ENCODE assay signal across 10 cellular contexts in the genomic region with DNA sequence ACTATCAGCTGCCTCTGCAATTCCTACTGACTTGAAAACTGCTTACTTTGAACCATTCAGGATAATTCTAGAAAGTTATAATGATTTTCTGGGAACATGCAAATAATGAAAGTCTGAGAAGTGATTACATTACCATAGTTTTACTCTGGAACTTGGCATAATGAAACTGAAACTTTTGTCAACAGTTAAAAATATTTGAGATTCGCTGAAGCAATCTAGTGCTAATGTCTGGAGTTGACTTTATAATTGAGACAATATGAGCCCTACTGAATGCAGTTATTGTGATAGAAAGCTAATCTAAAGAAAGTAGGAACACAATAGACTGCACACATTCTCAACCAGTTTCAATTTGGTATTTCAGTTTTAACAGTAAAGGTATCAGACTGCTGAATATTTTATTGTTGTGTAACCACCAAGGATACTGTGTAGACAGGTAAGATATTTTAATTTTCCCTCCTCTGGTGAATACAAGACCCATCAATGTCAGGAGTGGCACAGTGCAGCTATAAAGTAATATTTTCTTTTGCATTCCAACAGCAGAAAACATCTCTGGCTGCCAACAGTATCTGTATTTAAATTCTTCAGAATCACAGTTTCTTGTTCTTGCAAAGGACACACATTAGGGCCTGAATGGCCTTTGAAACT.
DNase-seq lines count a peak whose midpoint lies in the region; ATAC-seq and TF ChIP-seq lines count a peak whose summit lies in the region.
"Had no signal": no experiment of that assay in that cellular context is flagged by ENCODE, and none has a peak within 500 bp of the region (broad histone marks: within the 10 kb centered on the region; RNA-seq: fewer than 3 reads in every experiment).

No MANE protein-coding gene starts in this region.

- H3K9ac ChIP-seq in mammary epithelial cell (ENCODE audit: insufficient read depth, low read length) (peak overlapping the region; percentile 12), smooth muscle cell (ENCODE audit: low read depth) (peak overlapping the region; percentile 42)

- ATAC-seq in GM21360 (IDR thresholded peaks at IDR 0.05; ENCODE audit: unreplicated experiment), result peak; percentile 42
- ATAC-seq in HG03139 (IDR thresholded peaks at IDR 0.05; ENCODE audit: unreplicated experiment), result peak; percentile 40
- ATAC-seq in HG03442 (IDR thresholded peaks at IDR 0.05; ENCODE audit: unreplicated experiment), result no peak

- WGBS in mammary epithelial cell (ENCODE audit: low coverage, missing lambda C conversion rate), result 13% methylated on average over 1 of the region's 1 CpG
- 65% methylated on average over 1 of the region's 1 CpG for WGBS in smooth muscle cell (ENCODE audit: low lambda C conversion rate)

- dilution Hi-C loops in mammary epithelial cell (cut with HindIII; ENCODE audit: low sequenced_read_pairs), result no loop called here

- H3K4me1 ChIP-seq in mammary epithelial cell (ENCODE audit: insufficient read depth, low read length) (peaks cover 33% of the 10 kb centered on the region), smooth muscle cell (ENCODE audit: low read depth) (peaks cover 27% of the 10 kb centered on the region)

- no peaks in the 10 kb centered on the region for H3K9me3 ChIP-seq in mammary epithelial cell (replicated peaks; ENCODE audit: insufficient read depth, low read length)
- H3K9me3 ChIP-seq in smooth muscle cell (replicated peaks; ENCODE audit: low read depth), result no peaks in the 10 kb centered on the region

- TF ChIP-seq CTCF in mammary epithelial cell (conservative IDR thresholded peaks at IDR 0.05 in 1 of 2, IDR thresholded peaks at IDR 0.05 in 1 of 2; ENCODE audit: extremely low read depth in 1 of 2, insufficient read depth in 1 of 2, low read depth in 1 of 2, low read length in 2 of 2) (no peak), smooth muscle cell (IDR thresholded peaks at IDR 0.05; ENCODE audit: borderline replicate concordance, insufficient read depth, poor library complexity, severe bottlenecking) (no peak)

- in situ Hi-C loops in mammary epithelial cell (cut with MboI; ENCODE audit: low sequenced_read_pairs in 2 of 2), result no loop called here

- H2AFZ ChIP-seq in mammary epithelial cell (ENCODE audit: low read depth, low read length), result peak overlapping the region; percentile 85
- peak overlapping the region; percentile 81 for H2AFZ ChIP-seq in smooth muscle cell (ENCODE audit: low read depth)

- H3K4me2 ChIP-seq in mammary epithelial cell (ENCODE audit: insufficient read depth, low read depth, low read length) (peak overlapping the region; percentile 57), smooth muscle cell (peak overlapping the region; percentile 69)

- intact Hi-C loops in mammary epithelial cell (cut with micrococcal nuclease), result no loop called here

- peaks cover 21% of the 10 kb centered on the region for H3F3A ChIP-seq in smooth muscle cell (ENCODE audit: low read depth)

- H3K27me3 ChIP-seq in mammary epithelial cell (ENCODE audit: insufficient read depth, low read length), result no peaks in the 10 kb centered on the region
- no peaks in the 10 kb centered on the region for H3K27me3 ChIP-seq in smooth muscle cell (ENCODE audit: low read depth)

- CTCF ChIA-PET in mammary epithelial cell (lab: Charles Lee; ENCODE audit: low non-redundant PET), result no interaction called here

- no TSS peak for BruUV-seq in mammary epithelial cell (replicated peaks; lab: Mats Ljungman, UMichigan)

- no peaks in the 10 kb centered on the region for H4K20me1 ChIP-seq in mammary epithelial cell (ENCODE audit: insufficient read depth, low read length)
- no peaks in the 10 kb centered on the region for H4K20me1 ChIP-seq in smooth muscle cell (ENCODE audit: low read depth)

- DNase-seq in mammary epithelial cell, result no peak
- DNase-seq in smooth muscle cell (lab: John Stamatoyannopoulos, UW; ENCODE audit: unreplicated experiment), result no peak
- DNase-seq in NCI-H2029 (lab: John Stamatoyannopoulos, UW), result no peak
- DNase-seq in NCI-H748 treated with DMSO at 0.1 percent for 48 hours (lab: John Stamatoyannopoulos, UW), result no peak
- DNase-seq in activated gamma-delta T cell treated with Interleukin-2 at 50 U/mL for 16 hours, result no peak
- DNase-seq: activated CD8-positive, alpha-beta memory T cell treated with anti-CD3 and anti-CD28 coated beads, Interleukin-2, amount 50 U/mL, for 48 hours had no signal

- H3K27ac ChIP-seq in mammary epithelial cell (ENCODE audit: insufficient read depth, low read depth, low read length), result peak overlapping the region; percentile 81
- peak overlapping the region; percentile 88 for H3K27ac ChIP-seq in smooth muscle cell (ENCODE audit: low read depth)

- no peaks in the 10 kb centered on the region for H3K36me3 ChIP-seq in mammary epithelial cell (ENCODE audit: insufficient read depth, low read length)
- H3K36me3 ChIP-seq in smooth muscle cell (ENCODE audit: low read depth), result no peaks in the 10 kb centered on the region

- H3K4me3 ChIP-seq in mammary epithelial cell (replicated peaks in 1 of 3; ENCODE audit: insufficient read depth in 1 of 3, low read depth in 2 of 3, low read length in 3 of 3), result peak overlapping the region in 1 of 3 experiments; percentile 6
- H3K4me3 ChIP-seq in smooth muscle cell, result peak overlapping the region; percentile 17
- H3K4me3 ChIP-seq: lung had no signal

- H3K79me2 ChIP-seq in mammary epithelial cell (ENCODE audit: insufficient read depth, low read length) (no peaks in the 10 kb centered on the region), smooth muscle cell (ENCODE audit: low read depth) (no peaks in the 10 kb centered on the region)
